ENCODE assay signal across 11 cellular contexts in genomic region chr5:72427488-72428437, GRCh38.
DNase-seq lines count a peak whose midpoint lies in the region; ATAC-seq and TF ChIP-seq lines count a peak whose summit lies in the region.
"Had no signal": no experiment of that assay in that cellular context is flagged by ENCODE, and none has a peak within 500 bp of the region (broad histone marks: within the 10 kb centered on the region; RNA-seq: fewer than 3 reads in every experiment).

No MANE protein-coding gene starts in this region.

- DNase-seq in GM20000 (ENCODE audit: low spot score): peak; percentile 41
- peak; percentile 74 for DNase-seq in iPS-NIHi11 (ENCODE audit: low spot score)
- no peak for DNase-seq in stomach
- DNase-seq in PC-9: no peak
- no peak for DNase-seq in activated naive CD4-positive, alpha-beta T cell treated with anti-CD3 and anti-CD28 coated beads for 36 hours
- DNase-seq: activated T-cell treated with anti-CD3 and anti-CD28 coated beads for 4 hours, NCI-H2029 had no signal

- H3K36me3 ChIP-seq in stomach (no peaks in the 10 kb centered on the region), PC-9 (ENCODE audit: low read depth) (no peaks in the 10 kb centered on the region)

- 31 to 43% (median 38%) methylated on average over 6 of the region's 6 CpGs for WGBS in stomach, 5 donors

- CTCF ChIA-PET in PC-9 (lab: Charles Lee): no interaction called here
- CTCF ChIA-PET in activated naive CD4-positive, alpha-beta T cell treated with anti-CD3 and anti-CD28 coated beads for 36 hours (lab: Charles Lee): no interaction called here

- H3K27me3 Mint-ChIP-seq in brain: peaks cover 3% of the 10 kb centered on the region
- peaks cover 18% of the 10 kb centered on the region for H3K27me3 Mint-ChIP-seq in activated naive CD4-positive, alpha-beta T cell treated with anti-CD3 and anti-CD28 coated beads for 36 hours (ENCODE audit: low read depth)

- H3K4me3 ChIP-seq in stomach: no peak overlapping the region
- H3K4me3 ChIP-seq in PC-9: no peak overlapping the region

- H3K4me2 ChIP-seq in PC-9: no peak overlapping the region

- TF ChIP-seq EP300 in stomach (IDR thresholded peaks at IDR 0.05): no peak

- H3K79me2 ChIP-seq in PC-9 (ENCODE audit: low read depth): no peaks in the 10 kb centered on the region

- H3K36me3 Mint-ChIP-seq in brain: no peaks in the 10 kb centered on the region
- H3K36me3 Mint-ChIP-seq in activated naive CD4-positive, alpha-beta T cell treated with anti-CD3 and anti-CD28 coated beads for 36 hours (ENCODE audit: low read depth): no peaks in the 10 kb centered on the region

- no peaks in the 10 kb centered on the region; the same call in 1 of the 2 replicates for H3K9me2 ChIP-seq in PC-9 (ENCODE audit: insufficient read depth)

- ATAC-seq in GM21529 (IDR thresholded peaks at IDR 0.05; ENCODE audit: unreplicated experiment) (no peak), HG02763 (IDR thresholded peaks at IDR 0.05; ENCODE audit: unreplicated experiment) (no peak)

- no peak for TF ChIP-seq CTCF in GM20000 (IDR thresholded peaks at IDR 0.05; ENCODE audit: extremely low read depth, missing control alignments)
- no peak for TF ChIP-seq CTCF in brain (conservative IDR thresholded peaks at IDR 0.05)
- TF ChIP-seq CTCF in stomach (IDR thresholded peaks at IDR 0.05): no peak
- no peak for TF ChIP-seq CTCF in PC-9 (conservative IDR thresholded peaks at IDR 0.05)

- H3K27ac Mint-ChIP-seq in brain: peak overlapping the region in 4 of 5 experiments; percentile 3 to 83 (median 43)
- H3K27ac Mint-ChIP-seq in activated naive CD4-positive, alpha-beta T cell treated with anti-CD3 and anti-CD28 coated beads for 36 hours: no peak overlapping the region

- no peak overlapping the region for H3K4me3 Mint-ChIP-seq in brain
- no peak overlapping the region for H3K4me3 Mint-ChIP-seq in activated naive CD4-positive, alpha-beta T cell treated with anti-CD3 and anti-CD28 coated beads for 36 hours
- H3K4me3 Mint-ChIP-seq: neural crest cell had no signal

- POLR2A ChIA-PET in PC-9 (lab: Charles Lee; ENCODE audit: unreplicated experiment): interaction anchor here (0.5 to 0.6 kb wide), 2 partner anchors 100 to 520 kb away, joined by 3 to 5 read pairs; no protein-coding TSS in a partner anchor

- intact Hi-C loops in stomach (cut with DNase I; ENCODE audit: low total_unique reads) (no loop called here), PC-9 (cut with micrococcal nuclease; ENCODE audit: unreplicated experiment) (no loop called here)
- intact Hi-C loops in activated naive CD4-positive, alpha-beta T cell treated with anti-CD3 and anti-CD28 coated beads for 36 hours (cut with micrococcal nuclease): no loop called here

- H3K9me3 Mint-ChIP-seq in brain: peaks cover 0 to 2% (median 0%) of the 10 kb centered on the region in 5 experiments
- H3K9me3 Mint-ChIP-seq in activated naive CD4-positive, alpha-beta T cell treated with anti-CD3 and anti-CD28 coated beads for 36 hours: no peaks in the 10 kb centered on the region

- H3K9me3 ChIP-seq in stomach (no peaks in the 10 kb centered on the region), PC-9 (ENCODE audit: insufficient read depth, low read depth) (no peaks in the 10 kb centered on the region)

- peaks cover 30% of the 10 kb centered on the region for H3K4me1 Mint-ChIP-seq in brain
- H3K4me1 Mint-ChIP-seq in activated naive CD4-positive, alpha-beta T cell treated with anti-CD3 and anti-CD28 coated beads for 36 hours (ENCODE audit: low read depth): no peaks in the 10 kb centered on the region

- no peak overlapping the region for H2AFZ ChIP-seq in PC-9

- no peaks in the 10 kb centered on the region for H4K20me1 ChIP-seq in PC-9 (ENCODE audit: insufficient read depth)

- H3K4me1 ChIP-seq in stomach (peaks cover 9 to 19% (median 13%) of the 10 kb centered on the region in 4 donors), PC-9 (replicated peaks; ENCODE audit: insufficient read depth) (no peaks in the 10 kb centered on the region)

- H3K27me3 ChIP-seq in stomach: no peaks in the 10 kb centered on the region
- H3K27me3 ChIP-seq in PC-9 (ENCODE audit: insufficient read depth, low read depth): no peaks in the 10 kb centered on the region

- no peak for TF ChIP-seq POLR2A in stomach (IDR thresholded peaks at IDR 0.05)

- BruUV-seq in PC-9 (replicated peaks; lab: Mats Ljungman, UMichigan): no TSS peak

- H3F3A ChIP-seq in PC-9 (ENCODE audit: insufficient read depth, low read depth): no peaks in the 10 kb centered on the region

- H3K27ac ChIP-seq in stomach (peak overlapping the region in 3 of 5 donors; percentile 1 to 48 (median 43)), PC-9 (no peak overlapping the region)

Comparison
In these comparisons a context has a peak if more than half of its experiments do, and no peak if none do; other contexts are left out.
1. DNase-seq: peak in GM20000 (single experiment) and iPS-NIHi11 (single experiment); none in stomach (single experiment), PC-9 (0 of 2) and activated naive CD4-positive, alpha-beta T cell treated with anti-CD3 and anti-CD28 coated beads for 36 hours (single experiment).